In genomic region chr13:69300131-69300530, GRCh38 we compare ENCODE assay signal across 22 cellular contexts.
"Had no signal": no experiment of that assay in that cellular context is flagged by ENCODE, and none has a peak within 500 bp of the region (broad histone marks: within the 10 kb centered on the region; RNA-seq: fewer than 3 reads in every experiment).

No MANE protein-coding gene starts in this region.

- H3K27me3 ChIP-seq: MG63 had no signal

- DNase-seq: KBM-7; MG63; NCI-H1092; NCI-H1436 treated with DMSO at 0.1 percent for 48 hours; NCI-H187; NCI-H2029; NCI-H2081 treated with DMSO at 0.1 percent for 48 hours; NCI-H2171; NCI-H226; NCI-H446; NCI-H510A; NCI-H524 treated with DMSO at 0.1 percent for 48 hours; NCI-H69; NCI-H774; NK-92 treated with Interleukin-12 subunit alpha and Interleukin-12 subunit beta, amount 100 ng/mL, for 24 hours; PC-3; SHP77; SK-N-SH; T-helper 1 cell; T-helper 17 cell had no signal

- H3K4me2 ChIP-seq: SK-N-SH had no signal

- H3K27ac ChIP-seq: RWPE1 had no signal

- H3K36me3 ChIP-seq: MG63 had no signal

- ATAC-seq: Panc1, PC-3, T-helper 17 cell had no signal

- H3K9me2 ChIP-seq: SK-N-SH had no signal

- H3K9me3 ChIP-seq: MG63, SK-N-SH had no signal

- H3K4me3 ChIP-seq: MG63 had no signal

- H3K9ac ChIP-seq: SK-N-SH had no signal
